Comparison of ENCODE assay signal across 24 cellular contexts in the genomic region with DNA sequence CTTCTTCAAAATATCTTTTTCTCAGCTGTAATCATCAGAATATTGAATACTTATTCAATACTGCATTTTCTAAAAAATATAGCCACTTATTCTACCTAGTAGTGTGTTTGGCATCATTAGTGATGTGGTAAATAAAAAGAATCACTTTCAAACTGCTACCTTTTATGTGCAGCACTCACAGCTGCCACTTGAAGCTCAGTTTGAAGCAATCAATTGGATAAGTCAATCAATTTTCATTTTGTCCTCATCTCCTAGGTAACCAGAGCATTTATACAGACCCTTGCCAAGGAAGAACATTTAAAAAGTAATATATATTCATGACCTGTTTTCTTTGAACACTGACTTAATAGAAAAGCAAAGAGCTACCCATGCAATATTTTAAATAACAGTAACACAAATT.
"Had no signal": no experiment of that assay in that cellular context is flagged by ENCODE, and none has a peak within 500 bp of the region (broad histone marks: within the 10 kb centered on the region; RNA-seq: fewer than 3 reads in every experiment).

No MANE protein-coding gene starts in this region.

- H3K4me1 Mint-ChIP-seq: activated CD4-positive, alpha-beta T cell treated with anti-CD3 and anti-CD28 coated beads, Interleukin-2, amount 10 ng/mL, durations not matched to agents 7 days and 5 days; activated T-helper 17 cell treated with anti-CD3 and anti-CD28 coated beads, Interleukin-2, amount 50 U/mL, for 72 hours; naive B cell; stimulated activated naive B cell treated with anti-CD40 and anti-IgM and Interleukin-4, amounts not matched to agents 10 μg/mL and 1 μg/mL and 100 μg/mL, for 72 hours had no signal

- H3K36me3 ChIP-seq: colonic mucosa, esophagus squamous epithelium, gastrocnemius medialis, left lung, sigmoid colon, transverse colon, uterus, WERI-Rb-1 had no signal

- H3K9me3 Mint-ChIP-seq: activated T-cell treated with anti-CD3 and anti-CD28 coated beads, Interleukin-2, amount 50 U/mL, for 24 hours; effector memory CD8-positive, alpha-beta T cell had no signal

- H3K4me2 ChIP-seq: smooth muscle cell had no signal

- ATAC-seq: activated T-helper 17 cell treated with anti-CD3 and anti-CD28 coated beads, Interleukin-2, amount 50 U/mL, for 72 hours; effector memory CD8-positive, alpha-beta T cell; gastrocnemius medialis; left lung; stimulated activated naive B cell treated with anti-CD40 and anti-IgM and Interleukin-4, amounts not matched to agents 10 μg/mL and 1 μg/mL and 100 μg/mL, for 72 hours had no signal

- H3K27me3 Mint-ChIP-seq: activated CD4-positive, alpha-beta T cell treated with anti-CD3 and anti-CD28 coated beads, Interleukin-2, amount 10 ng/mL, durations not matched to agents 7 days and 5 days; activated T-cell treated with anti-CD3 and anti-CD28 coated beads, Interleukin-2, amount 50 U/mL, for 24 hours; activated T-helper 17 cell treated with anti-CD3 and anti-CD28 coated beads, Interleukin-2, amount 50 U/mL, for 72 hours; effector memory CD8-positive, alpha-beta T cell; naive B cell; stimulated activated naive B cell treated with anti-CD40 and anti-IgM and Interleukin-4, amounts not matched to agents 10 μg/mL and 1 μg/mL and 100 μg/mL, for 72 hours had no signal

- H3K4me3 Mint-ChIP-seq: activated CD4-positive, alpha-beta T cell treated with anti-CD3 and anti-CD28 coated beads, Interleukin-2, amount 10 ng/mL, durations not matched to agents 7 days and 5 days; activated naive CD8-positive, alpha-beta T cell; activated T-cell treated with anti-CD3 and anti-CD28 coated beads, Interleukin-2, amount 50 U/mL, for 24 hours; activated T-helper 17 cell treated with anti-CD3 and anti-CD28 coated beads, Interleukin-2, amount 50 U/mL, for 72 hours; effector memory CD8-positive, alpha-beta T cell; naive B cell; neural crest cell; stimulated activated naive B cell treated with anti-CD40 and anti-IgM and Interleukin-4, amounts not matched to agents 10 μg/mL and 1 μg/mL and 100 μg/mL, for 72 hours had no signal

- H3K27ac ChIP-seq: colonic mucosa, dorsolateral prefrontal cortex, esophagus squamous epithelium, gastrocnemius medialis, left lung, sigmoid colon, transverse colon, uterus, WERI-Rb-1 had no signal

- H3K27me3 ChIP-seq: colonic mucosa, dorsolateral prefrontal cortex, esophagus squamous epithelium, gastrocnemius medialis, left lung, sigmoid colon, transverse colon, uterus had no signal

- H3K9me3 ChIP-seq: colonic mucosa, gastrocnemius medialis, sigmoid colon, uterus had no signal

- H3K4me1 ChIP-seq: colonic mucosa, gastrocnemius medialis, left lung, sigmoid colon, transverse colon, uterus had no signal

- H3K4me3 ChIP-seq: colonic mucosa, dorsolateral prefrontal cortex, esophagus squamous epithelium, gastrocnemius medialis, left lung, lung, sigmoid colon, smooth muscle cell, transverse colon, uterus had no signal

- DNase-seq: activated CD4-positive, alpha-beta T cell treated with anti-CD3 and anti-CD28 coated beads, Interleukin-2, amount 10 ng/mL, durations not matched to agents 7 days and 5 days; activated CD4-positive, CD25-positive, alpha-beta regulatory T cell treated with anti-CD3 and anti-CD28 coated beads, Interleukin-2, amount 50 U/mL, for 72 hours; activated T-cell treated with anti-CD3 and anti-CD28 coated beads, Interleukin-2, amount 50 U/mL, for 24 hours; colonic mucosa; dorsolateral prefrontal cortex; effector memory CD8-positive, alpha-beta T cell; esophagus squamous epithelium; gastrocnemius medialis; hippocampal formation; kidney glomerular epithelial cell; left lung; naive B cell; retina; sigmoid colon; stimulated activated CD4-positive, alpha-beta T cell treated with anti-CD3 and anti-CD28 coated beads, Interleukin-15, amount 100 ng/mL, for 24 hours; stimulated activated naive B cell treated with anti-CD40 and anti-IgM and Interleukin-4, amounts not matched to agents 10 μg/mL and 1 μg/mL and 100 μg/mL, for 72 hours; transverse colon; uterus; WERI-Rb-1 had no signal

- H3K36me3 Mint-ChIP-seq: activated naive CD8-positive, alpha-beta T cell; naive B cell; stimulated activated naive B cell treated with anti-CD40 and anti-IgM and Interleukin-4, amounts not matched to agents 10 μg/mL and 1 μg/mL and 100 μg/mL, for 72 hours had no signal

- H3K27ac Mint-ChIP-seq: activated CD4-positive, alpha-beta T cell treated with anti-CD3 and anti-CD28 coated beads, Interleukin-2, amount 10 ng/mL, durations not matched to agents 7 days and 5 days; activated naive CD8-positive, alpha-beta T cell; activated T-cell treated with anti-CD3 and anti-CD28 coated beads, Interleukin-2, amount 50 U/mL, for 24 hours; activated T-helper 17 cell treated with anti-CD3 and anti-CD28 coated beads, Interleukin-2, amount 50 U/mL, for 72 hours; effector memory CD8-positive, alpha-beta T cell; naive B cell; stimulated activated naive B cell treated with anti-CD40 and anti-IgM and Interleukin-4, amounts not matched to agents 10 μg/mL and 1 μg/mL and 100 μg/mL, for 72 hours had no signal
